In the genomic region with DNA sequence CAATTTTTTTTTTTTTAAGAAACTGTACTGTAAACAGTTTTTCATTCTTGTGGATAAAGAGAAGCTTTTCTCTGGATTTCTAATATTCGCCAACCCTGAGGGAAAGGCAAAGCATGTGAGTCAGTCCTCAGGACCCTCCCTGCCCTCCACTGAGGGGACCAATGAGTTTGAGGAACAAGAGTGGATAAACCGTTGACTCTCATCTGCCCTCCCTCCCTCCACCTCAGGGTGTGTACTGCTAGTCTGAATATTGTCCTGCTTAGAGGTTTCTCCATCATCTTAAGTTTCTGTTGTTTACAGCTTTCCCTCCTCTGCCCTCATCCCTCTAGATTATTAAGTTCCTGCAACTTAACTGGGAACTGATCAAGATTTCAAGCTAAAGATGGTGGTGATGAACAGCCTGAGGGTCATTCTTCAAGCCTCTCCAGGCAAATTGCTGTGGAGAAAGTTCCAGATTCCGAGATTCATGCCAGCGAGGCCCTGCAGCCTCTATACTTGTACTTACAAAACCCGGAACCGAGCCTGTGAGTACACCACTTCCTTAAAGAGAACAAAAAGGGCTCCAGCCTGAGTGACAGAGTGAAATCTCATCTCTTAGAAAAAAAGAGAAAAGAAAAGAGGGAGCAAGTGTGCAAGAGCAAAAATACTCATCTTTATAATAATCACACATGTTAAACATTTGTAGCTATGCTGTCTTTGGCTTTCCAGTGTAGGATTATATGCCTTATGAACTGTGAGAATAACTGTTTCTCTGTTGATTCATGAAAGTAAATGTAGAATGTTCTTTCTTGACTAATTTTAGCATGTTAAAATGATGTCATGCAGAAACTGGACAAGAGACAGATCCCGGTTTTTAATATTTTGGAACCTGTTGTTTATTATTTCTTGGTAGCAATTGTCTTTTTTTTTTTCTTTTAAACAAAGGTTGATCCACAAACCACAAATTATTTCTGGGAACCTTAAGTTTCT, we compare ENCODE assay signal across 8 cellular contexts. TPM values are rescaled to one million over a fixed set of nuclear protein-coding genes. Genes with fewer than 3 reads are reported as not detected.
DNase-seq lines count a peak whose midpoint lies in the region; ATAC-seq and TF ChIP-seq lines count a peak whose summit lies in the region.

No MANE protein-coding gene starts in this region.

- H3K27ac Mint-ChIP-seq in CD8-positive, alpha-beta T cell = peak overlapping the region; percentile 97

- TF ChIP-seq CTCF in CD8-positive, alpha-beta T cell (IDR thresholded peaks at IDR 0.05) = no peak
- TF ChIP-seq CTCF in HL-60 (IDR thresholded peaks at IDR 0.05; ENCODE audit: insufficient read depth, low read length) (no peak), ascending aorta (IDR thresholded peaks at IDR 0.05) (no peak)

- no peaks in the 10 kb centered on the region for H3K9me3 Mint-ChIP-seq in CD8-positive, alpha-beta T cell

- H3K27ac ChIP-seq in CD8-positive, alpha-beta T cell (ENCODE audit: low read depth, low read length) = peak overlapping the region; percentile 94
- H3K27ac ChIP-seq in HL-60 (replicated peaks) (peak overlapping the region; percentile 42), ascending aorta (peak overlapping the region; percentile 83 to 89), mucosa of rectum (ENCODE audit: low read depth in 2 of 2, low read length in 2 of 2) (peak overlapping the region; percentile 63 to 67), Karpas-422 (ENCODE audit: low read length) (no peak overlapping the region)

- peak overlapping the region; percentile 17 for H3K4me3 ChIP-seq in CD8-positive, alpha-beta T cell (ENCODE audit: low read depth, low read length)
- H3K4me3 ChIP-seq in HL-60 (replicated peaks; ENCODE audit: insufficient read depth, low read length) (no peak overlapping the region), ascending aorta (peak overlapping the region in 1 of 2 donors; percentile 13), mucosa of rectum (ENCODE audit: low read length in 2 of 2) (no peak overlapping the region), Karpas-422 (ENCODE audit: low read length) (no peak overlapping the region)

- H3K36me3 ChIP-seq in CD8-positive, alpha-beta T cell (ENCODE audit: insufficient read depth, low read length) = no peaks in the 10 kb centered on the region
- H3K36me3 ChIP-seq in ascending aorta = no peaks in the 10 kb centered on the region
- H3K36me3 ChIP-seq in mucosa of rectum (ENCODE audit: control insufficient read depth in 2 of 2, insufficient read depth in 2 of 2, low read length in 2 of 2) = no peaks in the 10 kb centered on the region
- H3K36me3 ChIP-seq in Karpas-422 (ENCODE audit: insufficient read depth, low read length) = no peaks in the 10 kb centered on the region

- peak; percentile 59 for ATAC-seq in CD8-positive, alpha-beta T cell
- ATAC-seq in GM21390 (IDR thresholded peaks at IDR 0.05; ENCODE audit: unreplicated experiment) = peak; percentile 92

- H2AFZ ChIP-seq in Karpas-422 (ENCODE audit: low read length) = no peak overlapping the region

- no peaks in the 10 kb centered on the region for H3K9me2 ChIP-seq in Karpas-422 (replicated peaks; ENCODE audit: insufficient read depth, low read length)

- H3K9me3 ChIP-seq in CD8-positive, alpha-beta T cell (ENCODE audit: low read length) = no peaks in the 10 kb centered on the region
- H3K9me3 ChIP-seq in ascending aorta (no peaks in the 10 kb centered on the region), mucosa of rectum (ENCODE audit: control insufficient read depth in 2 of 2, low read length in 2 of 2) (no peaks in the 10 kb centered on the region), Karpas-422 (ENCODE audit: low read length) (no peaks in the 10 kb centered on the region)

- peak overlapping the region; percentile 72 for H3K4me3 Mint-ChIP-seq in CD8-positive, alpha-beta T cell

- intact Hi-C loops in CD8-positive, alpha-beta T cell (cut with DNase I, micrococcal nuclease) = loop anchor here in 1 of 2 experiments (1.0 to 5.0 kb wide), 3 partner anchors 8 to 413 kb away; a partner anchor contains a TSS
- intact Hi-C loops in ascending aorta (cut with DNase I) = loop anchor here (1.0 to 2.0 kb wide), 3 partner anchors 12 to 75 kb away; a partner anchor contains a TSS

- no peaks in the 10 kb centered on the region for H4K20me1 ChIP-seq in Karpas-422 (ENCODE audit: insufficient read depth, low read depth, low read length)

- H3K9ac ChIP-seq in mucosa of rectum (ENCODE audit: low read depth in 1 of 2, low read length in 2 of 2) (peak overlapping the region in 1 of 2 donors; percentile 17), Karpas-422 (ENCODE audit: low read length) (no peak overlapping the region)

- peaks cover 35% of the 10 kb centered on the region for H3K36me3 Mint-ChIP-seq in CD8-positive, alpha-beta T cell

- H3K4me2 ChIP-seq in Karpas-422 (ENCODE audit: low read depth, low read length, poor library complexity, severe bottlenecking) = no peak overlapping the region

- H3K4me1 Mint-ChIP-seq in CD8-positive, alpha-beta T cell (ENCODE audit: low read depth) = peaks cover 77% of the 10 kb centered on the region

- CTCF ChIA-PET in CD8-positive, alpha-beta T cell (lab: Charles Lee) = interaction anchor here (0.7 to 5.8 kb wide), 4 partner anchors 8 to 26 kb away, joined by 3 to 30 read pairs (median 4); a partner anchor contains a TSS

- peaks cover 59% of the 10 kb centered on the region for H3K4me1 ChIP-seq in CD8-positive, alpha-beta T cell (ENCODE audit: insufficient read depth, low read length)
- H3K4me1 ChIP-seq in ascending aorta (peaks cover 3 to 26% of the 10 kb centered on the region in 2 donors), mucosa of rectum (ENCODE audit: control insufficient read depth in 2 of 2, insufficient read depth in 2 of 2, low read length in 2 of 2) (peaks cover 8 to 13% of the 10 kb centered on the region in 2 donors), Karpas-422 (ENCODE audit: low read length) (no peaks in the 10 kb centered on the region)

- H3K27me3 ChIP-seq in CD8-positive, alpha-beta T cell (ENCODE audit: insufficient read depth, low read length) = no peaks in the 10 kb centered on the region
- no peaks in the 10 kb centered on the region for H3K27me3 ChIP-seq in HL-60 (ENCODE audit: insufficient read depth, poor library complexity, severe bottlenecking)
- no peaks in the 10 kb centered on the region for H3K27me3 ChIP-seq in ascending aorta
- no peaks in the 10 kb centered on the region for H3K27me3 ChIP-seq in mucosa of rectum (ENCODE audit: control insufficient read depth in 2 of 2, insufficient read depth in 2 of 2, low read length in 2 of 2)
- H3K27me3 ChIP-seq in Karpas-422 (ENCODE audit: low read length) = no peaks in the 10 kb centered on the region

- no peaks in the 10 kb centered on the region for H3K27me3 Mint-ChIP-seq in CD8-positive, alpha-beta T cell (ENCODE audit: low read depth)

- POLR2A ChIA-PET in CD8-positive, alpha-beta T cell (lab: Charles Lee) = interaction anchor here (0.7 to 1.9 kb wide), 7 partner anchors 10 to 105 kb away, joined by 3 to 22 read pairs (median 3); a partner anchor contains a TSS

- peak in 4 of 7 experiments; percentile 24 to 58 (median 32) for DNase-seq in CD8-positive, alpha-beta T cell
- DNase-seq in HL-60 (ENCODE audit: low read depth in 1 of 2, low spot score in 1 of 2) (peak in 1 of 2 experiments; percentile 60), ascending aorta (ENCODE audit: low spot score in 2 of 2) (peak in 1 of 2 donors; percentile 72), NCI-H345 treated with DMSO at 0.1 percent for 48 hours (lab: John Stamatoyannopoulos, UW; ENCODE audit: unreplicated experiment) (no peak), Karpas-422 (no peak), A172 (ENCODE audit: low spot score) (no peak)

- 0 out of 2 replicates have a peak, but pooled peaks cover 4% of the 10 kb centered on the region for H3K79me2 ChIP-seq in Karpas-422 (ENCODE audit: low read length)

RNA-seq across cellular contexts. Expression of a gene that starts 11.9 kb away (rescaled TPM):
- 10 to 100 TPM; 33.9 to 35.2 TPM for total RNA-seq in CD8-positive, alpha-beta T cell
- 13.5 TPM for total RNA-seq in ascending aorta
- 11.6 and 14.1 TPM in 2 replicates for total RNA-seq in Karpas-422 (2014; rRNA removed; shearing (Covaris generic); ENCODE audit: low replicate concordance)
- total RNA-seq in A172 (2014; rRNA removed; shearing (Covaris generic)) = 3.1 and 5.7 TPM in 2 replicates

RNA-seq across cellular contexts. Expression of a gene that starts 40.4 kb away (rescaled TPM):
- 10 to 100 TPM; 21.1 to 21.2 TPM for total RNA-seq in CD8-positive, alpha-beta T cell
- total RNA-seq in ascending aorta = 0.64 TPM
- total RNA-seq in Karpas-422 (2014; rRNA removed; shearing (Covaris generic); ENCODE audit: low replicate concordance) = 13.4 and 18.3 TPM in 2 replicates
- total RNA-seq in A172 (2014; rRNA removed; shearing (Covaris generic)) = 5.5 and 8.0 TPM in 2 replicates

Comparison
In these comparisons a context has a peak if more than half of its experiments do, and no peak if none do; other contexts are left out.
1. DNase-seq: peak in CD8-positive, alpha-beta T cell (4 of 7); none in NCI-H345 treated with DMSO at 0.1 percent for 48 hours (single experiment), Karpas-422 (single experiment) and A172 (single experiment).